In genomic region chr19:46616631-46617322, GRCh38 we compare ENCODE assay signal across 2 cellular contexts.
TF ChIP-seq lines count a peak whose summit lies in the region.

No MANE protein-coding gene starts in this region.

TF ChIP-seq in GM12878, 131 proteins besides CTCF, POLR2A, EP300 and RAD21 (continues in another document):
- TF ChIP-seq DPF2 (IDR thresholded peaks at IDR 0.05) (0 out of 2 replicates have a peak, but pooled peaks have one; percentile 51), ZNF622 (IDR thresholded peaks at IDR 0.05) (no peak), ETV6 (conservative IDR thresholded peaks at IDR 0.05 in 1 of 2, IDR thresholded peaks at IDR 0.05 in 1 of 2; ENCODE audit: borderline replicate concordance in 1 of 2, low read depth in 1 of 2) (0 out of 4 replicates have a peak, but pooled peaks of 1 of the 2 experiments have one; percentile 6), NFIC (IDR thresholded peaks at IDR 0.05; ENCODE audit: low read depth, low read length) (no peak), NR2F1 (conservative IDR thresholded peaks at IDR 0.05) (peak; percentile 51; the same call in 1 of the 2 replicates), CHD1 (IDR thresholded peaks at IDR 0.05; ENCODE audit: low read depth, low read length) (no peak), ZNF274 (IDR thresholded peaks at IDR 0.05; ENCODE audit: insufficient read depth, insufficient read length) (no peak), SIN3A (IDR thresholded peaks at IDR 0.05; ENCODE audit: low read depth, low read length) (no peak), ZNF384 (IDR thresholded peaks at IDR 0.05; ENCODE audit: borderline replicate concordance, low read depth, low read length) (no peak), SRF (IDR thresholded peaks at IDR 0.05; ENCODE audit: low read depth in 2 of 2, low read length in 2 of 2) (no peak), PAX5 (IDR thresholded peaks at IDR 0.05; ENCODE audit: borderline replicate concordance, low read depth, low read length) (no peak), RCOR1 (conservative IDR thresholded peaks at IDR 0.05; ENCODE audit: low read depth, low read length) (no peak), NFYA (IDR thresholded peaks at IDR 0.05; ENCODE audit: borderline replicate concordance, low read depth, low read length) (no peak), HCFC1 (IDR thresholded peaks at IDR 0.05; ENCODE audit: low read length) (no peak), PKNOX1 (IDR thresholded peaks at IDR 0.05) (no peak), IKZF1 (conservative IDR thresholded peaks at IDR 0.05) (peak; percentile 84), USF2 (IDR thresholded peaks at IDR 0.05; ENCODE audit: borderline replicate concordance, low read depth, low read length) (no peak), RELB (IDR thresholded peaks at IDR 0.05; ENCODE audit: low read depth) (peak; percentile 20; the same call in 1 of the 2 replicates), NKRF (conservative IDR thresholded peaks at IDR 0.05) (no peak), BCLAF1 (IDR thresholded peaks at IDR 0.05) (no peak), ESRRA (IDR thresholded peaks at IDR 0.05; ENCODE audit: low read length) (no peak), PML (IDR thresholded peaks at IDR 0.05; ENCODE audit: low read length) (no peak)

TF ChIP-seq in neural cell, 6 proteins besides CTCF, POLR2A, EP300 and RAD21:
- TF ChIP-seq EZH2 (IDR thresholded peaks at IDR 0.05; ENCODE audit: borderline replicate concordance, insufficient read depth, low read length, poor library complexity, severe bottlenecking) = no peak
- TF ChIP-seq TAF1 (IDR thresholded peaks at IDR 0.05; ENCODE audit: low read depth) = no peak
- TF ChIP-seq SMC3 (conservative IDR thresholded peaks at IDR 0.05; ENCODE audit: poor library complexity) = peak; percentile 70
- TF ChIP-seq POLR2AphosphoS5 (IDR thresholded peaks at IDR 0.05) = no peak
TF ChIP-seq in neural cell: peak in this region for 1.
